In genomic region chr17:40309031-40309937, GRCh38 we compare ENCODE assay signal across 8 cellular contexts. TPM values are rescaled to one million over a fixed set of nuclear protein-coding genes. Genes with fewer than 3 reads are reported as not detected.
DNase-seq lines count a peak whose midpoint lies in the region; ATAC-seq and TF ChIP-seq lines count a peak whose summit lies in the region.

TSS of gene RARA (plus strand) at chr17:40309180. CDS start at chr17:40331219, 22,039 bp downstream.

- DNase-seq in activated CD8-positive, alpha-beta memory T cell treated with anti-CD3 and anti-CD28 coated beads for 24 hours = peak; percentile 75
- no peak for DNase-seq in activated CD8-positive, alpha-beta memory T cell treated with anti-CD3 and anti-CD28 coated beads, Interleukin-2, amount 50 U/mL, for 48 hours
- no peak for DNase-seq in RWPE2 (ENCODE audit: low spot score)
- DNase-seq in mesothelial cell of epicardium (ENCODE audit: low spot score in 2 of 2, unreplicated experiment in 2 of 2) = peak in 1 of 2 experiments; percentile 64
- DNase-seq in tibial nerve (ENCODE audit: low spot score in 2 of 2) = peak in 1 of 2 donors; percentile 10
- no peak for DNase-seq in stimulated activated CD4-positive, alpha-beta T cell treated with anti-CD3 and anti-CD28 coated beads, Interleukin-4, amount 100 ng/mL, for 1 hour

- no peaks in the 10 kb centered on the region for H3K9me3 ChIP-seq in RWPE2 (ENCODE audit: severe bottlenecking)
- H3K9me3 ChIP-seq in endocrine pancreas (ENCODE audit: control insufficient read depth, low read length) = no peaks in the 10 kb centered on the region
- no peaks in the 10 kb centered on the region for H3K9me3 ChIP-seq in tibial nerve

- H3K36me3 ChIP-seq in RWPE2 (ENCODE audit: low read depth) (no peaks in the 10 kb centered on the region), endocrine pancreas (ENCODE audit: control insufficient read depth, insufficient read depth, low read length) (no peaks in the 10 kb centered on the region), tibial nerve (no peaks in the 10 kb centered on the region)

- peaks cover 56% of the 10 kb centered on the region for H3K4me1 Mint-ChIP-seq in mesothelial cell of epicardium

- peak within 1 kb of the TSS; percentile 97 for H3K27ac ChIP-seq in RWPE2 (ENCODE audit: poor library complexity, severe bottlenecking)
- H3K27ac ChIP-seq in tibial nerve = peak within 1 kb of the TSS; percentile 45 to 94 (median 72)

- TF ChIP-seq CTCF in RWPE2 (IDR thresholded peaks at IDR 0.05; ENCODE audit: poor library complexity, severe bottlenecking) (no peak), mesothelial cell of epicardium (IDR thresholded peaks at IDR 0.05; ENCODE audit: unreplicated experiment) (no peak), tibial nerve (IDR thresholded peaks at IDR 0.05) (no peak)

- peak; percentile 55 for ATAC-seq in RWPE2 (ENCODE audit: low read depth)
- ATAC-seq in HG02678 (IDR thresholded peaks at IDR 0.05; ENCODE audit: unreplicated experiment) = no peak

- H3K27me3 ChIP-seq in RWPE2 (ENCODE audit: insufficient read depth, poor library complexity, severe bottlenecking) = no peaks in the 10 kb centered on the region
- no peaks in the 10 kb centered on the region for H3K27me3 ChIP-seq in endocrine pancreas (ENCODE audit: control insufficient read depth, insufficient read depth, low read length)
- H3K27me3 ChIP-seq in tibial nerve = no peaks in the 10 kb centered on the region

- no peak for TF ChIP-seq POLR2A in tibial nerve (IDR thresholded peaks at IDR 0.05)

- H3K36me3 Mint-ChIP-seq in mesothelial cell of epicardium = no peaks in the 10 kb centered on the region

- H3K27me3 Mint-ChIP-seq in mesothelial cell of epicardium (ENCODE audit: low read depth) = no peaks in the 10 kb centered on the region

- H3K4me3 ChIP-seq in RWPE2 (ENCODE audit: severe bottlenecking) (peak within 1 kb of the TSS; percentile 47), endocrine pancreas (ENCODE audit: control insufficient read depth, insufficient read depth, low read length) (peak within 1 kb of the TSS; percentile 67), tibial nerve (peak within 1 kb of the TSS in 3 of 4 donors; percentile 18 to 47 (median 41))

- H3K4me1 ChIP-seq in RWPE2 (ENCODE audit: insufficient read depth, poor library complexity, severe bottlenecking) (peaks cover 68% of the 10 kb centered on the region), endocrine pancreas (ENCODE audit: control insufficient read depth, insufficient read depth, low read length) (no peaks in the 10 kb centered on the region), tibial nerve (peaks cover 0 to 92% (median 73%) of the 10 kb centered on the region in 4 donors)

- H3K4me3 Mint-ChIP-seq in mesothelial cell of epicardium = no peak within 1 kb of the TSS

- no peak for TF ChIP-seq EP300 in tibial nerve (IDR thresholded peaks at IDR 0.05)

- 6 to 8% methylated on average over 17 to 19 of the region's 20 CpGs for WGBS in tibial nerve, 2 donors

- H3K27ac Mint-ChIP-seq in mesothelial cell of epicardium = no peak within 1 kb of the TSS

- H3K9me3 Mint-ChIP-seq in mesothelial cell of epicardium = no peaks in the 10 kb centered on the region

- peak within 1 kb of the TSS; percentile 83 for H3K9ac ChIP-seq in endocrine pancreas (ENCODE audit: control insufficient read depth, insufficient read depth, low read length)

RNA-seq across cellular contexts. Expression of gene RARA, which starts in this region (rescaled TPM):
- 74.0 to 80.8 TPM (median 79.6 TPM) in 3 replicates for total RNA-seq in mesothelial cell of epicardium
- total RNA-seq in tibial nerve = 10 to 100 TPM; 28.9 to 58.2 (median 46.4) TPM
